In genomic region chr2:102187191-102188150, GRCh38 we compare ENCODE assay signal across 8 cellular contexts. TPM values are rescaled to one million over a fixed set of nuclear protein-coding genes. Genes with fewer than 3 reads are reported as not detected.
DNase-seq lines count a peak whose midpoint lies in the region; ATAC-seq, FAIRE-seq and TF ChIP-seq lines count a peak whose summit lies in the region.

No MANE protein-coding gene starts in this region.

- H3K36me3 ChIP-seq in mucosa of rectum (ENCODE audit: control insufficient read depth in 2 of 2, insufficient read depth in 2 of 2, low read length in 2 of 2): no peaks in the 10 kb centered on the region

- H3K36me3 Mint-ChIP-seq in activated CD8-positive, alpha-beta T cell treated with anti-CD3 and anti-CD28 coated beads for 36 hours (ENCODE audit: low read depth): peaks cover 4% of the 10 kb centered on the region

- peaks cover 2 to 5% of the 10 kb centered on the region in 2 donors for H3K4me1 ChIP-seq in mucosa of rectum (ENCODE audit: control insufficient read depth in 2 of 2, insufficient read depth in 2 of 2, low read length in 2 of 2)

- peak overlapping the region; percentile 71 for H3K27ac Mint-ChIP-seq in activated CD8-positive, alpha-beta T cell treated with anti-CD3 and anti-CD28 coated beads for 36 hours

- H3K27ac ChIP-seq in epithelial cell of prostate (peak overlapping the region; percentile 51), mucosa of rectum (ENCODE audit: low read depth in 2 of 2, low read length in 2 of 2) (peak overlapping the region; percentile 11 to 35)

- peaks cover 14% of the 10 kb centered on the region for H3K4me1 Mint-ChIP-seq in activated CD8-positive, alpha-beta T cell treated with anti-CD3 and anti-CD28 coated beads for 36 hours (ENCODE audit: low read depth)

- no peaks in the 10 kb centered on the region for H3K9me3 ChIP-seq in mucosa of rectum (ENCODE audit: control insufficient read depth in 2 of 2, low read length in 2 of 2)

- H3K9ac ChIP-seq in mucosa of rectum (ENCODE audit: low read depth in 1 of 2, low read length in 2 of 2): peak overlapping the region; percentile 58 to 73

- no peaks in the 10 kb centered on the region for H3K27me3 ChIP-seq in mucosa of rectum (ENCODE audit: control insufficient read depth in 2 of 2, insufficient read depth in 2 of 2, low read length in 2 of 2)

- peak overlapping the region; percentile 68 for H3K4me3 Mint-ChIP-seq in activated CD8-positive, alpha-beta T cell treated with anti-CD3 and anti-CD28 coated beads for 36 hours

- peak overlapping the region; percentile 72 to 73 for H3K4me3 ChIP-seq in mucosa of rectum (ENCODE audit: low read length in 2 of 2)

- DNase-seq in GM10248 (ENCODE audit: extremely low spot score) (peak; percentile 16), epithelial cell of prostate (ENCODE audit: low read depth, low spot score) (no peak), urothelium cell line (ENCODE audit: low spot score) (no peak), NCI-H446 treated with DMSO at 0.1 percent for 48 hours (lab: John Stamatoyannopoulos, UW) (no peak)
- DNase-seq in activated CD8-positive, alpha-beta T cell treated with anti-CD3 and anti-CD28 coated beads for 36 hours: peak; percentile 54
- peak; percentile 62 for DNase-seq in stimulated activated CD8-positive, alpha-beta memory T cell treated with anti-CD3 and anti-CD28 coated beads, Interleukin-4, amount 100 ng/mL, for 48 hours

- H3K27me3 Mint-ChIP-seq in activated CD8-positive, alpha-beta T cell treated with anti-CD3 and anti-CD28 coated beads for 36 hours: peaks cover 15% of the 10 kb centered on the region

- intact Hi-C loops in activated CD8-positive, alpha-beta T cell treated with anti-CD3 and anti-CD28 coated beads for 36 hours (cut with micrococcal nuclease): no loop called here

- CTCF ChIA-PET in GM10248 (lab: Yijun Ruan, JAX): no interaction called here
- CTCF ChIA-PET in activated CD8-positive, alpha-beta T cell treated with anti-CD3 and anti-CD28 coated beads for 36 hours (lab: Charles Lee): interaction anchor here (1.0 to 6.1 kb wide), 6 partner anchors 11 to 256 kb away, joined by 3 to 42 read pairs (median 4); no protein-coding TSS in a partner anchor

- POLR2A ChIA-PET in GM10248 (lab: Yijun Ruan, JAX): no interaction called here
- POLR2A ChIA-PET in activated CD8-positive, alpha-beta T cell treated with anti-CD3 and anti-CD28 coated beads for 36 hours (lab: Charles Lee): interaction anchor here (1.0 to 1.4 kb wide), 2 partner anchors 34 to 39 kb away, joined by 3 read pairs; no protein-coding TSS in a partner anchor

- FAIRE-seq in urothelium cell line (lab: Jason Lieb, UNC): no peak

- ATAC-seq in activated CD8-positive, alpha-beta T cell treated with anti-CD3 and anti-CD28 coated beads for 36 hours: peak; percentile 71
- ATAC-seq in GM21515 (IDR thresholded peaks at IDR 0.05; ENCODE audit: unreplicated experiment): no peak

- no peak for TF ChIP-seq CTCF in GM10248 (IDR thresholded peaks at IDR 0.05; ENCODE audit: control extremely low read depth, extremely low read depth, low read depth, missing control alignments)
- TF ChIP-seq CTCF in activated CD8-positive, alpha-beta T cell treated with anti-CD3 and anti-CD28 coated beads for 36 hours (IDR thresholded peaks at IDR 0.05): no peak

- H3K9me3 Mint-ChIP-seq in activated CD8-positive, alpha-beta T cell treated with anti-CD3 and anti-CD28 coated beads for 36 hours: peaks cover 3% of the 10 kb centered on the region

RNA-seq across cellular contexts. Expression of gene IL1RL2, which starts 0.6 kb away (rescaled TPM):
- total RNA-seq in activated CD8-positive, alpha-beta T cell treated with anti-CD3 and anti-CD28 coated beads for 36 hours: not detected

RNA-seq across cellular contexts. Expression of gene IL1R1, which starts 44.9 kb away (rescaled TPM):
- under 1 TPM; 0.63 to 0.68 TPM for total RNA-seq in activated CD8-positive, alpha-beta T cell treated with anti-CD3 and anti-CD28 coated beads for 36 hours

Comparison
In these comparisons a context has a peak if more than half of its experiments do, and no peak if none do; other contexts are left out.
1. DNase-seq: peak in GM10248 (single experiment), activated CD8-positive, alpha-beta T cell treated with anti-CD3 and anti-CD28 coated beads for 36 hours (single experiment) and stimulated activated CD8-positive, alpha-beta memory T cell treated with anti-CD3 and anti-CD28 coated beads, Interleukin-4, amount 100 ng/mL, for 48 hours (single experiment); none in epithelial cell of prostate (single experiment), urothelium cell line (single experiment) and NCI-H446 treated with DMSO at 0.1 percent for 48 hours (single experiment).